5 cellular contexts compared by ENCODE assay signal in genomic region chr1:16061989-16062686, GRCh38. TPM values are rescaled to one million over a fixed set of nuclear protein-coding genes. Genes with fewer than 3 reads are reported as not detected.
"Had no signal": no experiment of that assay in that cellular context is flagged by ENCODE, and none has a peak within 500 bp of the region (broad histone marks: within the 10 kb centered on the region; RNA-seq: fewer than 3 reads in every experiment).

No MANE protein-coding gene starts in this region.

RNA-seq across cellular contexts. Expression of gene FAM131C, which starts 11.3 kb away (rescaled TPM):
- total RNA-seq: MCF 10A had no signal

RNA-seq across cellular contexts. Expression of gene CLCNKB, which starts 18.6 kb away (rescaled TPM):
- total RNA-seq: LHCN-M2, MCF 10A, PC-3, Peyer's patch, SJSA1 had no signal

RNA-seq across cellular contexts. Expression of gene CLCNKA, which starts 40.3 kb away (rescaled TPM):
- total RNA-seq: LHCN-M2, MCF 10A, PC-3, SJSA1 had no signal

RNA-seq across cellular contexts. Expression of gene HSPB7, which starts 44.3 kb away (rescaled TPM):
- total RNA-seq: MCF 10A, PC-3, SJSA1 had no signal

RNA-seq across cellular contexts. Expression of gene SRARP, which starts 58.1 kb away (rescaled TPM):
- total RNA-seq: LHCN-M2, MCF 10A, PC-3, Peyer's patch, SJSA1 had no signal
